9 cellular contexts compared by ENCODE assay signal in genomic region chr14:54653764-54654469, GRCh38.
A peak's percentile ranks its signal among the peaks of the same experiment; 100 is the strongest.
DNase-seq lines count a peak whose midpoint lies in the region; ATAC-seq and TF ChIP-seq lines count a peak whose summit lies in the region.
"Had no signal": no experiment of that assay in that cellular context is flagged by ENCODE, and none has a peak within 500 bp of the region (broad histone marks: within the 10 kb centered on the region; RNA-seq: fewer than 3 reads in every experiment).

No MANE protein-coding gene starts in this region.

- DNase-seq in GM03348 (ENCODE audit: low spot score) (peak; percentile 55), adrenal gland (peak; percentile 40 to 85 (median 57)), left ventricle myocardium inferior (peak; percentile 55), retinal pigment epithelial cell (ENCODE audit: low read depth) (peak; percentile 87), SKM-1 treated with dmso at 0.1 percent for 144 hours (lab: John Stamatoyannopoulos, UW; ENCODE audit: unreplicated experiment) (no peak), occipital lobe (lab: John Stamatoyannopoulos, UW) (no peak)
- DNase-seq: stimulated activated naive CD4-positive, alpha-beta T cell had no signal

- H3K4me1 ChIP-seq in adrenal gland (replicated peaks in 1 of 2): peaks cover 20 to 53% of the 10 kb centered on the region in 2 donors
- H3K4me1 ChIP-seq in left ventricle myocardium inferior: peaks cover 83% of the 10 kb centered on the region

- no peak for ATAC-seq in HG02973 (IDR thresholded peaks at IDR 0.05; ENCODE audit: unreplicated experiment)
- ATAC-seq in HG03139 (IDR thresholded peaks at IDR 0.05; ENCODE audit: unreplicated experiment): no peak

- no peak for TF ChIP-seq POLR2A in adrenal gland (IDR thresholded peaks at IDR 0.05)

- TF ChIP-seq CTCF in adrenal gland (IDR thresholded peaks at IDR 0.05) (peak in 1 of 6 experiments; percentile 18), left ventricle myocardium inferior (IDR thresholded peaks at IDR 0.05; ENCODE audit: borderline replicate concordance) (peak; percentile 14), retinal pigment epithelial cell (conservative IDR thresholded peaks at IDR 0.05; ENCODE audit: low read depth, low read length) (no peak)

- H3K27me3 ChIP-seq in adrenal gland (no peaks in the 10 kb centered on the region), left ventricle myocardium inferior (ENCODE audit: low read depth) (no peaks in the 10 kb centered on the region)

- intact Hi-C loops in adrenal gland (cut with DNase I): no loop called here
- intact Hi-C loops in left ventricle myocardium inferior (cut with micrococcal nuclease): no loop called here

- WGBS in adrenal gland, 4 donors: 60 to 66% (median 62%) methylated on average over 10 of the region's 10 CpGs

- H3K36me3 ChIP-seq in adrenal gland (replicated peaks in 1 of 2) (no peaks in the 10 kb centered on the region), left ventricle myocardium inferior (no peaks in the 10 kb centered on the region)

- H3K27ac ChIP-seq in adrenal gland (peak overlapping the region in 4 of 5 donors; percentile 35 to 91 (median 85)), left ventricle myocardium inferior (replicated peaks) (peak overlapping the region; percentile 90)

- H3K4me3 ChIP-seq in adrenal gland (no peak overlapping the region), left ventricle myocardium inferior (no peak overlapping the region), retinal pigment epithelial cell (ENCODE audit: low read length) (no peak overlapping the region)

- H3K9me3 ChIP-seq in adrenal gland (replicated peaks in 1 of 3) (no peaks in the 10 kb centered on the region), left ventricle myocardium inferior (replicated peaks) (no peaks in the 10 kb centered on the region)

Comparison
In these comparisons a context has a peak if more than half of its experiments do, and no peak if none do; other contexts are left out.
1. DNase-seq: peak in GM03348 (single experiment), adrenal gland (7 of 7), left ventricle myocardium inferior (single experiment) and retinal pigment epithelial cell (single experiment); none in SKM-1 treated with dmso at 0.1 percent for 144 hours (single experiment) and occipital lobe (single experiment).